8 cellular contexts compared by ENCODE assay signal in genomic region chr5:179343021-179343781, GRCh38. TPM values are rescaled to one million over a fixed set of nuclear protein-coding genes. Genes with fewer than 3 reads are reported as not detected.
DNase-seq lines count a peak whose midpoint lies in the region; ATAC-seq and TF ChIP-seq lines count a peak whose summit lies in the region.
"Had no signal": no experiment of that assay in that cellular context is flagged by ENCODE, and none has a peak within 500 bp of the region (broad histone marks: within the 10 kb centered on the region; RNA-seq: fewer than 3 reads in every experiment).

No MANE protein-coding gene starts in this region.

- H3K4me1 ChIP-seq in HEK293 (ENCODE audit: control insufficient read depth, insufficient read depth, low read length) = no peaks in the 10 kb centered on the region; the same call in 1 of the 2 replicates
- H3K4me1 ChIP-seq in spleen = peaks cover 8 to 48% (median 33%) of the 10 kb centered on the region in 6 donors

- peaks cover 0 to 4% (median 0%) of the 10 kb centered on the region in 5 experiments for H3K9me3 Mint-ChIP-seq in brain
- H3K9me3 Mint-ChIP-seq: stimulated activated memory B cell treated with anti-CD40 and anti-IgM and Interleukin-4, amounts not matched to agents 10 μg/mL and 1 μg/mL and 100 μg/mL, for 72 hours had no signal

- H3K4me3 ChIP-seq in HEK293 (ENCODE audit: low read depth, low read length) (no peak overlapping the region), spleen (peak overlapping the region; percentile 34 to 73 (median 51))

- H3K27ac ChIP-seq in HEK293 (ENCODE audit: extremely low read depth, low read depth, low read length) (no peak overlapping the region), spleen (peak overlapping the region in 3 of 8 donors; percentile 77 to 88 (median 81))

- H3K27me3 Mint-ChIP-seq in brain = peaks cover 45% of the 10 kb centered on the region

- no peak for TF ChIP-seq POLR2A in spleen (IDR thresholded peaks at IDR 0.05)

- H3K36me3 Mint-ChIP-seq in brain = no peaks in the 10 kb centered on the region
- H3K36me3 Mint-ChIP-seq: stimulated activated memory B cell treated with anti-CD40 and anti-IgM and Interleukin-4, amounts not matched to agents 10 μg/mL and 1 μg/mL and 100 μg/mL, for 72 hours had no signal

- CTCF ChIA-PET in HEK293 (lab: Yijun Ruan, JAX) = interaction anchor here (0.7 to 1.6 kb wide), 5 partner anchors 11 to 150 kb away, joined by 3 to 6 read pairs (median 4); no protein-coding TSS in a partner anchor

- intact Hi-C loops in spleen (cut with DNase I; ENCODE audit: low total_unique reads) = no loop called here

- H3K9me3 ChIP-seq in HEK293 (ENCODE audit: control insufficient read depth, insufficient read depth, low read depth, low read length) (no peaks in the 10 kb centered on the region), spleen (no peaks in the 10 kb centered on the region)

- peak overlapping the region in 2 of 5 experiments; percentile 46 to 83 for H3K27ac Mint-ChIP-seq in brain
- H3K27ac Mint-ChIP-seq: stimulated activated memory B cell treated with anti-CD40 and anti-IgM and Interleukin-4, amounts not matched to agents 10 μg/mL and 1 μg/mL and 100 μg/mL, for 72 hours had no signal

- TF ChIP-seq CTCF in HEK293 (tag by site-specific recombination; IDR thresholded peaks at IDR 0.05) (no peak), brain (conservative IDR thresholded peaks at IDR 0.05) (no peak), spleen (IDR thresholded peaks at IDR 0.05 in 8 of 11, conservative IDR thresholded peaks at IDR 0.05 in 3 of 11) (no peak)

- H3K4me1 Mint-ChIP-seq in brain = peaks cover 15% of the 10 kb centered on the region

- H3K27me3 ChIP-seq in spleen (replicated peaks in 1 of 7) = peaks cover 0 to 100% (median 43%) of the 10 kb centered on the region in 7 donors

- POLR2A ChIA-PET in HEK293 (lab: Yijun Ruan, JAX) = no interaction called here

- ATAC-seq in HG03432 (IDR thresholded peaks at IDR 0.05; ENCODE audit: unreplicated experiment) = no peak
- ATAC-seq: stimulated activated memory B cell treated with anti-CD40 and anti-IgM and Interleukin-4, amounts not matched to agents 10 μg/mL and 1 μg/mL and 100 μg/mL, for 72 hours had no signal

- H3K36me3 ChIP-seq in HEK293 (ENCODE audit: control insufficient read depth in 2 of 2, insufficient read depth in 1 of 2, low read length in 2 of 2) (no peaks in the 10 kb centered on the region), spleen (peaks cover 0 to 27% (median 0%) of the 10 kb centered on the region in 6 donors)

- DNase-seq in left kidney (ENCODE audit: low read depth, low spot score) (peak; percentile 24), spleen (peak; percentile 42), NCI-H2029 treated with DMSO at 0.1 percent for 48 hours (lab: John Stamatoyannopoulos, UW) (no peak)
- no peak for DNase-seq in effector CD8-positive, alpha-beta T cell (lab: John Stamatoyannopoulos, UW)

- peak overlapping the region; percentile 79 to 89 (median 83) for H3K4me3 Mint-ChIP-seq in brain
- H3K4me3 Mint-ChIP-seq: stimulated activated memory B cell treated with anti-CD40 and anti-IgM and Interleukin-4, amounts not matched to agents 10 μg/mL and 1 μg/mL and 100 μg/mL, for 72 hours had no signal

- 18 to 33% (median 28%) methylated on average over 14 to 24 of the region's 24 CpGs for WGBS in spleen, 5 donors

TF ChIP-seq in HEK293, 187 proteins besides CTCF, POLR2A, EP300 and RAD21:
- TF ChIP-seq ZNF132 (tag by site-specific recombination; IDR thresholded peaks at IDR 0.05; ENCODE audit: borderline replicate concordance) (no peak), TCF7L2 (IDR thresholded peaks at IDR 0.05; ENCODE audit: borderline replicate concordance, low read depth, low read length) (no peak), PATZ1 (tag by site-specific recombination; IDR thresholded peaks at IDR 0.05) (no peak), ZNF707 (tag by site-specific recombination; IDR thresholded peaks at IDR 0.05) (no peak), ZSCAN30 (tag by site-specific recombination; IDR thresholded peaks at IDR 0.05) (no peak), HOXA7 (CRISPR knock-in tag; IDR thresholded peaks at IDR 0.05; ENCODE audit: borderline replicate concordance) (no peak), ZIC2 (tag by site-specific recombination; IDR thresholded peaks at IDR 0.05) (peak; percentile 67), SCRT2 (tag by site-specific recombination; IDR thresholded peaks at IDR 0.05) (peak; percentile 16; the same call in 1 of the 2 replicates), ZNF114 (tag by site-specific recombination; IDR thresholded peaks at IDR 0.05) (no peak), BCL11B (tag by site-specific recombination; IDR thresholded peaks at IDR 0.05; ENCODE audit: low read depth) (no peak), ZBTB1 (tag by site-specific recombination; IDR thresholded peaks at IDR 0.05) (no peak), ZNF157 (tag by site-specific recombination; IDR thresholded peaks at IDR 0.05) (no peak), ZNF701 (tag by site-specific recombination; IDR thresholded peaks at IDR 0.05) (no peak), ZNF626 (tag by site-specific recombination; IDR thresholded peaks at IDR 0.05) (no peak), ZSCAN5A (tag by site-specific recombination; IDR thresholded peaks at IDR 0.05) (no peak), ZBTB48 (tag by site-specific recombination; IDR thresholded peaks at IDR 0.05) (no peak), ZNF747 (tag by site-specific recombination; IDR thresholded peaks at IDR 0.05) (no peak), ZNF239 (tag by site-specific recombination; IDR thresholded peaks at IDR 0.05) (no peak), ZNF530 (tag by site-specific recombination; IDR thresholded peaks at IDR 0.05; ENCODE audit: low read depth) (no peak), ZSCAN4 (tag by site-specific recombination; IDR thresholded peaks at IDR 0.05) (peak; percentile 86), ZNF785 (tag by site-specific recombination; IDR thresholded peaks at IDR 0.05) (no peak), ZBTB21 (tag by site-specific recombination; IDR thresholded peaks at IDR 0.05) (no peak)

RNA-seq across cellular contexts. Expression of gene ADAMTS2, which starts 2.1 kb away (rescaled TPM):
- polyA plus RNA-seq in brain (ENCODE audit: insufficient read depth, low read depth, low replicate concordance) = 2.2 TPM
- total RNA-seq in spleen = 100 to 1,000 TPM in 1 of 7 donors, 10 to 100 TPM in 6; 44.0 to 101 (median 64.5) TPM
- 10 to 100 TPM in 1 of 3 donors, 1 to 10 TPM in 2; 4.0 to 16.8 (median 4.4) TPM for polyA plus RNA-seq in spleen

Comparison
In these comparisons a context has a peak if more than half of its experiments do, and no peak if none do; other contexts are left out.
1. DNase-seq: peak in left kidney (single experiment) and spleen (single experiment); none in NCI-H2029 treated with DMSO at 0.1 percent for 48 hours (single experiment) and effector CD8-positive, alpha-beta T cell (single experiment).